ENCODE assay signal across 8 cellular contexts in genomic region chrX:154748712-154749339, GRCh38. TPM values are rescaled to one million over a fixed set of nuclear protein-coding genes. Genes with fewer than 3 reads are reported as not detected.
A peak's percentile ranks its signal among the peaks of the same experiment; 100 is the strongest.
DNase-seq lines count a peak whose midpoint lies in the region; ATAC-seq and TF ChIP-seq lines count a peak whose summit lies in the region.

No MANE protein-coding gene starts in this region.

- H3K27ac ChIP-seq in suprapubic skin = no peak overlapping the region

- 28% methylated on average over 11 of the region's 11 CpGs for WGBS in suprapubic skin

- no peaks in the 10 kb centered on the region for H3K9me3 ChIP-seq in suprapubic skin

- no peak overlapping the region for H3K27ac Mint-ChIP-seq in T-helper 2 cell treated with Interferon-gamma antibody and Interleukin-4, amounts not matched to agents 5 μg/mL and 100 μg/mL, for 36 hours

- TF ChIP-seq CTCF in suprapubic skin (IDR thresholded peaks at IDR 0.05) = peak; percentile 54 to 61

- no peaks in the 10 kb centered on the region for H3K9me3 Mint-ChIP-seq in T-helper 2 cell treated with Interferon-gamma antibody and Interleukin-4, amounts not matched to agents 5 μg/mL and 100 μg/mL, for 36 hours

- H3K27me3 Mint-ChIP-seq in T-helper 2 cell treated with Interferon-gamma antibody and Interleukin-4, amounts not matched to agents 5 μg/mL and 100 μg/mL, for 36 hours (ENCODE audit: low read depth) = no peaks in the 10 kb centered on the region

- no peaks in the 10 kb centered on the region for H3K27me3 ChIP-seq in suprapubic skin

- intact Hi-C loops in left colon (cut with DNase I, micrococcal nuclease) = no loop called here

- no peak for TF ChIP-seq EP300 in suprapubic skin (IDR thresholded peaks at IDR 0.05)

- peaks cover 14% of the 10 kb centered on the region for H3K36me3 Mint-ChIP-seq in T-helper 2 cell treated with Interferon-gamma antibody and Interleukin-4, amounts not matched to agents 5 μg/mL and 100 μg/mL, for 36 hours (ENCODE audit: low read depth)

- DNase-seq in DMS153 (lab: John Stamatoyannopoulos, UW) (peak; percentile 42), NCI-H1092 treated with DMSO at 0.1 percent for 48 hours (lab: John Stamatoyannopoulos, UW) (peak; percentile 69), cerebellar cortex (ENCODE audit: low spot score) (peak; percentile 47), left colon (no peak), suprapubic skin (ENCODE audit: low spot score in 2 of 2) (no peak)
- DNase-seq in T-helper 2 cell treated with Interferon-gamma antibody and Interleukin-4, amounts not matched to agents 5 μg/mL and 100 μg/mL, for 36 hours (ENCODE audit: low spot score) = peak; percentile 33

- H3K4me3 ChIP-seq in suprapubic skin = no peak overlapping the region

- H3K4me1 ChIP-seq in suprapubic skin = peaks cover 3% of the 10 kb centered on the region

- H3K4me3 Mint-ChIP-seq in T-helper 2 cell treated with Interferon-gamma antibody and Interleukin-4, amounts not matched to agents 5 μg/mL and 100 μg/mL, for 36 hours = peak overlapping the region; percentile 71

- no peaks in the 10 kb centered on the region for H3K36me3 ChIP-seq in suprapubic skin

- TF ChIP-seq POLR2A in suprapubic skin (IDR thresholded peaks at IDR 0.05) = no peak

- peak; percentile 77 for ATAC-seq in GM21360 (IDR thresholded peaks at IDR 0.05; ENCODE audit: unreplicated experiment)
- ATAC-seq in left colon = peak; percentile 73
- no peak for ATAC-seq in HG03442 (IDR thresholded peaks at IDR 0.05; ENCODE audit: unreplicated experiment)

- peaks cover 30% of the 10 kb centered on the region for H3K4me1 Mint-ChIP-seq in T-helper 2 cell treated with Interferon-gamma antibody and Interleukin-4, amounts not matched to agents 5 μg/mL and 100 μg/mL, for 36 hours (ENCODE audit: low read depth)

RNA-seq across cellular contexts. Expression of gene GAB3, which starts 2.1 kb away (rescaled TPM):
- total RNA-seq in left colon (1 to 10 TPM; 1.2 to 2.3 TPM), suprapubic skin (1 to 10 TPM in 2 of 4 donors, under 1 TPM in 2; 0.65 to 2.7 (median 1.6) TPM)

RNA-seq across cellular contexts. Expression of gene DKC1, which starts 13.8 kb away (rescaled TPM):
- total RNA-seq in left colon (10 to 100 TPM; 25.6 to 41.6 TPM), suprapubic skin (10 to 100 TPM; 38.1 to 60.6 (median 42.9) TPM)

RNA-seq across cellular contexts. Expression of gene MPP1, which starts 56.5 kb away (rescaled TPM):
- total RNA-seq in left colon (10 to 100 TPM; 24.6 to 26.9 TPM), suprapubic skin (10 to 100 TPM in 3 of 4 donors, 1 to 10 TPM in 1; 9.9 to 15.0 (median 13.3) TPM)

Comparison
In these comparisons a context has a peak if more than half of its experiments do, and no peak if none do; other contexts are left out.
1. DNase-seq: peak in DMS153 (single experiment), NCI-H1092 treated with DMSO at 0.1 percent for 48 hours (single experiment), T-helper 2 cell treated with Interferon-gamma antibody and Interleukin-4, amounts not matched to agents 5 μg/mL and 100 μg/mL, for 36 hours (single experiment) and cerebellar cortex (single experiment); none in left colon (0 of 2) and suprapubic skin (0 of 2).